ENCODE assay signal across 18 cellular contexts in the genomic region with DNA sequence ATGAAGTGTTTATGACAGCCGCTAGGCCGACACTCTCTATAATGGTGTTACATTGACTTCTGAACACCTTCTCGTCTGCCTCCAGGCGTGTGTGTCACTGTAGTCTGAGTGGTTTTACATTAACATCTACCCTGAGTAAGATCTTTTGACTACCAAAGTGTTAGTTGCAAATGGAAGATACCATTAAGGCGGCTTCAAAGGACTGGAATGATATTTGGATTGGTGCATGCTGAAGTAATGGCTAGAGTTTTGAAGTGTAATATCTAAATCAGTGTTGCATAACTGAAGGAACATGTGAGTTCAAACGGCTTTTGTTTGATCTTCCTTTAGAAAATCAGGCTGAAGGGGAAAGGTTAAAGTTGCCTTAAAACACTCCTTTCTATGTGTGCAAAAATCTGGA. TPM values are rescaled to one million over a fixed set of nuclear protein-coding genes. Genes with fewer than 3 reads are reported as not detected.
DNase-seq lines count a peak whose midpoint lies in the region; ATAC-seq and TF ChIP-seq lines count a peak whose summit lies in the region.
"Had no signal": no experiment of that assay in that cellular context is flagged by ENCODE, and none has a peak within 500 bp of the region (broad histone marks: within the 10 kb centered on the region; RNA-seq: fewer than 3 reads in every experiment).

No MANE protein-coding gene starts in this region.

- in situ Hi-C loops in astrocyte of the spinal cord (cut with HindIII; ENCODE audit: low sequenced_read_pairs), result no loop called here

- H3K9ac ChIP-seq in liver (ENCODE audit: low read depth in 1 of 2, low read length in 2 of 2), result no peak overlapping the region

- peaks cover 0 to 10% (median 4%) of the 10 kb centered on the region in 4 donors for H3K4me1 ChIP-seq in liver (ENCODE audit: control insufficient read depth in 4 of 4, insufficient read depth in 4 of 4, low read length in 3 of 4)

- peaks cover 4% of the 10 kb centered on the region for H3K36me3 Mint-ChIP-seq in stimulated activated effector memory CD8-positive, alpha-beta T cell treated with anti-CD3 and anti-CD28 coated beads, Interleukin-12 subunit alpha, Interleukin-12 subunit beta, amount 100 ng/mL, for 72 hours

- H3K27ac ChIP-seq in liver (ENCODE audit: low read depth in 1 of 2, low read length in 2 of 2), result no peak overlapping the region
- H3K27ac ChIP-seq: C4-2B, HL-60, skin epidermis, thoracic aorta had no signal

- no peaks in the 10 kb centered on the region for H3K27me3 ChIP-seq in liver (ENCODE audit: control insufficient read depth in 4 of 4, insufficient read depth in 4 of 4, low read length in 3 of 4)

- H3K9me3 ChIP-seq in liver (ENCODE audit: control insufficient read depth in 4 of 4, low read length in 3 of 4), result no peaks in the 10 kb centered on the region
- H3K9me3 ChIP-seq: thoracic aorta had no signal

- H3K36me3 ChIP-seq in liver (ENCODE audit: control insufficient read depth in 4 of 4, insufficient read depth in 3 of 4, low read depth in 1 of 4, low read length in 3 of 4), result no peaks in the 10 kb centered on the region
- H3K36me3 ChIP-seq: thoracic aorta had no signal

- H3K4me3 ChIP-seq in astrocyte of the spinal cord (ENCODE audit: low read depth, low read length) (no peak overlapping the region), liver (ENCODE audit: low read depth in 1 of 3, low read length in 3 of 3) (no peak overlapping the region)
- H3K4me3 ChIP-seq: skin epidermis, thoracic aorta had no signal

- H3K4me1 Mint-ChIP-seq in stimulated activated effector memory CD8-positive, alpha-beta T cell treated with anti-CD3 and anti-CD28 coated beads, Interleukin-12 subunit alpha, Interleukin-12 subunit beta, amount 100 ng/mL, for 72 hours, result peaks cover 9% of the 10 kb centered on the region

- DNase-seq in HuH-7 (ENCODE audit: low spot score) (peak; percentile 20), astrocyte of the spinal cord (ENCODE audit: low read depth, low spot score) (peak; percentile 5), germinal center (ENCODE audit: low spot score) (no peak), T1000 (lab: John Stamatoyannopoulos, UW) (no peak)
- DNase-seq in stimulated activated effector memory CD8-positive, alpha-beta T cell treated with anti-CD3 and anti-CD28 coated beads, Interleukin-12 subunit alpha, Interleukin-12 subunit beta, amount 100 ng/mL, for 72 hours (ENCODE audit: low spot score in 2 of 2), result no peak
- DNase-seq: anterior cingulate cortex; DMS79; NCI-H146; NCI-H446 treated with DMSO at 0.1 percent for 48 hours; stimulated activated CD4-positive, alpha-beta T cell treated with anti-CD3 and anti-CD28 coated beads, Interleukin-4, amount 100 ng/mL, for 4 hours; T-helper 9 cell had no signal

- TF ChIP-seq RAD21 in liver (IDR thresholded peaks at IDR 0.05), result peak in 1 of 2 donors; percentile 19

- ATAC-seq in stimulated activated effector memory CD8-positive, alpha-beta T cell treated with anti-CD3 and anti-CD28 coated beads, Interleukin-12 subunit alpha, Interleukin-12 subunit beta, amount 100 ng/mL, for 72 hours, result no peak
- ATAC-seq in HG03108 (IDR thresholded peaks at IDR 0.05; ENCODE audit: unreplicated experiment), result no peak
- ATAC-seq: Right ventricle myocardium inferior had no signal

- TF ChIP-seq CTCF in astrocyte of the spinal cord (IDR thresholded peaks at IDR 0.05; ENCODE audit: low read depth, low read length), result no peak
- no peak for TF ChIP-seq CTCF in liver (IDR thresholded peaks at IDR 0.05; ENCODE audit: low read depth, low read length, missing input control)

- 70% methylated on average over 6 of the region's 6 CpGs for WGBS in liver

- no peaks in the 10 kb centered on the region for H3K9me3 Mint-ChIP-seq in stimulated activated effector memory CD8-positive, alpha-beta T cell treated with anti-CD3 and anti-CD28 coated beads, Interleukin-12 subunit alpha, Interleukin-12 subunit beta, amount 100 ng/mL, for 72 hours

- peak overlapping the region; percentile 26 for H3K27ac Mint-ChIP-seq in stimulated activated effector memory CD8-positive, alpha-beta T cell treated with anti-CD3 and anti-CD28 coated beads, Interleukin-12 subunit alpha, Interleukin-12 subunit beta, amount 100 ng/mL, for 72 hours

- H3K4me3 Mint-ChIP-seq in stimulated activated effector memory CD8-positive, alpha-beta T cell treated with anti-CD3 and anti-CD28 coated beads, Interleukin-12 subunit alpha, Interleukin-12 subunit beta, amount 100 ng/mL, for 72 hours, result no peak overlapping the region

TF ChIP-seq in liver, 16 proteins besides CTCF, POLR2A, EP300 and RAD21:
- TF ChIP-seq NR2F2 (IDR thresholded peaks at IDR 0.05) (peak; percentile 51), HNF4G (IDR thresholded peaks at IDR 0.05) (no peak), EGR1 (IDR thresholded peaks at IDR 0.05; ENCODE audit: low read depth in 2 of 2) (no peak), JUND (IDR thresholded peaks at IDR 0.05) (no peak), YY1 (IDR thresholded peaks at IDR 0.05) (peak; percentile 27), SP1 (IDR thresholded peaks at IDR 0.05) (peak; percentile 35), TAF1 (conservative IDR thresholded peaks at IDR 0.05) (no peak), RXRA (IDR thresholded peaks at IDR 0.05) (peak; percentile 81 to 84), FOXA1 (IDR thresholded peaks at IDR 0.05) (no peak), GABPA (IDR thresholded peaks at IDR 0.05 in 1 of 2, conservative IDR thresholded peaks at IDR 0.05 in 1 of 2) (no peak), HNF4A (conservative IDR thresholded peaks at IDR 0.05) (peak; percentile 34 to 46), FOXA2 (IDR thresholded peaks at IDR 0.05) (peak; percentile 20)
- TF ChIP-seq, protein P1, sequence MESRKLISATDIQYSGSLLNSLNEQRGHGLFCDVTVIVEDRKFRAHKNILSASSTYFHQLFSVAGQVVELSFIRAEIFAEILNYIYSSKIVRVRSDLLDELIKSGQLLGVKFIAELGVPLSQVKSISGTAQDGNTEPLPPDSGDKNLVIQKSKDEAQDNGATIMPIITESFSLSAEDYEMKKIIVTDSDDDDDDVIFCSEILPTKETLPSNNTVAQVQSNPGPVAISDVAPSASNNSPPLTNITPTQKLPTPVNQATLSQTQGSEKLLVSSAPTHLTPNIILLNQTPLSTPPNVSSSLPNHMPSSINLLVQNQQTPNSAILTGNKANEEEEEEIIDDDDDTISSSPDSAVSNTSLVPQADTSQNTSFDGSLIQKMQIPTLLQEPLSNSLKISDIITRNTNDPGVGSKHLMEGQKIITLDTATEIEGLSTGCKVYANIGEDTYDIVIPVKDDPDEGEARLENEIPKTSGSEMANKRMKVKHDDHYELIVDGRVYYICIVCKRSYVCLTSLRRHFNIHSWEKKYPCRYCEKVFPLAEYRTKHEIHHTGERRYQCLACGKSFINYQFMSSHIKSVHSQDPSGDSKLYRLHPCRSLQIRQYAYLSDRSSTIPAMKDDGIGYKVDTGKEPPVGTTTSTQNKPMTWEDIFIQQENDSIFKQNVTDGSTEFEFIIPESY (IDR thresholded peaks at IDR 0.05), result no peak
- TF ChIP-seq, protein P2, sequence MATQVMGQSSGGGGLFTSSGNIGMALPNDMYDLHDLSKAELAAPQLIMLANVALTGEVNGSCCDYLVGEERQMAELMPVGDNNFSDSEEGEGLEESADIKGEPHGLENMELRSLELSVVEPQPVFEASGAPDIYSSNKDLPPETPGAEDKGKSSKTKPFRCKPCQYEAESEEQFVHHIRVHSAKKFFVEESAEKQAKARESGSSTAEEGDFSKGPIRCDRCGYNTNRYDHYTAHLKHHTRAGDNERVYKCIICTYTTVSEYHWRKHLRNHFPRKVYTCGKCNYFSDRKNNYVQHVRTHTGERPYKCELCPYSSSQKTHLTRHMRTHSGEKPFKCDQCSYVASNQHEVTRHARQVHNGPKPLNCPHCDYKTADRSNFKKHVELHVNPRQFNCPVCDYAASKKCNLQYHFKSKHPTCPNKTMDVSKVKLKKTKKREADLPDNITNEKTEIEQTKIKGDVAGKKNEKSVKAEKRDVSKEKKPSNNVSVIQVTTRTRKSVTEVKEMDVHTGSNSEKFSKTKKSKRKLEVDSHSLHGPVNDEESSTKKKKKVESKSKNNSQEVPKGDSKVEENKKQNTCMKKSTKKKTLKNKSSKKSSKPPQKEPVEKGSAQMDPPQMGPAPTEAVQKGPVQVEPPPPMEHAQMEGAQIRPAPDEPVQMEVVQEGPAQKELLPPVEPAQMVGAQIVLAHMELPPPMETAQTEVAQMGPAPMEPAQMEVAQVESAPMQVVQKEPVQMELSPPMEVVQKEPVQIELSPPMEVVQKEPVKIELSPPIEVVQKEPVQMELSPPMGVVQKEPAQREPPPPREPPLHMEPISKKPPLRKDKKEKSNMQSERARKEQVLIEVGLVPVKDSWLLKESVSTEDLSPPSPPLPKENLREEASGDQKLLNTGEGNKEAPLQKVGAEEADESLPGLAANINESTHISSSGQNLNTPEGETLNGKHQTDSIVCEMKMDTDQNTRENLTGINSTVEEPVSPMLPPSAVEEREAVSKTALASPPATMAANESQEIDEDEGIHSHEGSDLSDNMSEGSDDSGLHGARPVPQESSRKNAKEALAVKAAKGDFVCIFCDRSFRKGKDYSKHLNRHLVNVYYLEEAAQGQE (IDR thresholded peaks at IDR 0.05), result no peak
- TF ChIP-seq, protein P3, sequence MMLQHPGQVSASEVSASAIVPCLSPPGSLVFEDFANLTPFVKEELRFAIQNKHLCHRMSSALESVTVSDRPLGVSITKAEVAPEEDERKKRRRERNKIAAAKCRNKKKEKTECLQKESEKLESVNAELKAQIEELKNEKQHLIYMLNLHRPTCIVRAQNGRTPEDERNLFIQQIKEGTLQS (IDR thresholded peaks at IDR 0.05), result no peak
- TF ChIP-seq, protein P4, sequence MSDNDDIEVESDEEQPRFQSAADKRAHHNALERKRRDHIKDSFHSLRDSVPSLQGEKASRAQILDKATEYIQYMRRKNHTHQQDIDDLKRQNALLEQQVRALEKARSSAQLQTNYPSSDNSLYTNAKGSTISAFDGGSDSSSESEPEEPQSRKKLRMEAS (IDR thresholded peaks at IDR 0.05), result no peak

RNA-seq across cellular contexts. Expression of a gene that starts 52.2 kb away (rescaled TPM):
- total RNA-seq in liver, result 10 to 100 TPM; 10.3 to 24.6 TPM
- polyA plus RNA-seq in liver, result 1 to 10 TPM; 5.8 to 10.0 TPM

Comparison
In these comparisons a context has a peak if more than half of its experiments do, and no peak if none do; other contexts are left out.
1. DNase-seq: peak in HuH-7 (single experiment) and astrocyte of the spinal cord (single experiment); none in stimulated activated effector memory CD8-positive, alpha-beta T cell treated with anti-CD3 and anti-CD28 coated beads, Interleukin-12 subunit alpha, Interleukin-12 subunit beta, amount 100 ng/mL, for 72 hours (0 of 2), germinal center (single experiment) and T1000 (single experiment).